In the genomic region with DNA sequence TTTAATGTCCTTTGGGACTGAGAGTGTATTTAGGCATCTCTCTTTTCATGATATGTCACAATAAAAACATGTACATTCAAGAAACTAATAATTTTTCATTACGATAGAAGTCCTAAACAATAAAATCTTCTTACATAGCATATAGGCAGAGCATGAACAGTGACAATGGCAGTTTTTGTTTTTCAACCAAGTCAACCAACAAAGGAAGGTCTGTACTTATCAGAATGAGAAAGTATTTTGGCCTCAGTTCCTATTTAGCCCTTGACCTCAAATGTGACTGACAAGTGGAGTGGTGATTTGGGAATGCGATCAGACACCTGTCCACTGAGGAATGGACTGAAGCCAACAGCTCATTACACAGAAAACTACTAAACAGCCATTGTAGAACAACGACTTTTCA, we compare ENCODE assay signal across 26 cellular contexts.
"Had no signal": no experiment of that assay in that cellular context is flagged by ENCODE, and none has a peak within 500 bp of the region (broad histone marks: within the 10 kb centered on the region; RNA-seq: fewer than 3 reads in every experiment).

No MANE protein-coding gene starts in this region.

- ATAC-seq: activated naive CD4-positive, alpha-beta T cell treated with anti-CD3 and anti-CD28 coated beads, Interleukin-2, amount 50 U/mL, for 72 hours; activated T-cell treated with anti-CD3 and anti-CD28 coated beads, Interleukin-2, amount 50 U/mL, for 4 hours had no signal

- H3K9me3 ChIP-seq: Peyer's patch, SJCRH30 had no signal

- H3K4me1 Mint-ChIP-seq: activated B cell treated with CpG ODN at 0.5 μM for 24 hours; activated CD4-positive, alpha-beta T cell treated with anti-CD3 and anti-CD28 coated beads, Interleukin-2, amount 10 ng/mL, durations not matched to agents 24 days and 14 days had no signal

- DNase-seq: activated B cell treated with CpG ODN at 0.5 μM for 24 hours; activated CD4-positive, alpha-beta memory T cell treated with anti-CD3 and anti-CD28 coated beads for 36 hours; activated CD4-positive, alpha-beta T cell treated with anti-CD3 and anti-CD28 coated beads for 1 hour; activated CD4-positive, alpha-beta T cell treated with anti-CD3 and anti-CD28 coated beads, Interleukin-2, amount 10 ng/mL, durations not matched to agents 24 days and 14 days; activated CD8-positive, alpha-beta memory T cell treated with anti-CD3 and anti-CD28 coated beads for 24 hours; activated effector memory CD4-positive, alpha-beta T cell treated with anti-CD3 and anti-CD28 coated beads, Interleukin-2, amount 50 U/mL, for 16 hours; activated naive CD4-positive, alpha-beta T cell treated with Interleukin-2 at 50 U/mL for 16 hours; activated T-cell treated with anti-CD3 and anti-CD28 coated beads, Interleukin-2, amount 50 U/mL, for 4 hours; amygdala; Karpas-422; MM.1S; NCI-H1105; NCI-H1436 treated with DMSO at 0.1 percent for 48 hours; NCI-H187; NCI-H2081 treated with DMSO at 0.1 percent for 48 hours; NCI-H446; NCI-H524; Peyer's patch; Right ventricle myocardium superior; SJCRH30 had no signal

- H3K4me1 ChIP-seq: Peyer's patch, SJCRH30 had no signal

- H3K36me3 ChIP-seq: cardiac muscle cell, Peyer's patch, SJCRH30 had no signal

- H3K27me3 Mint-ChIP-seq: activated B cell treated with CpG ODN at 0.5 μM for 24 hours; activated CD4-positive, alpha-beta T cell treated with anti-CD3 and anti-CD28 coated beads, Interleukin-2, amount 10 ng/mL, durations not matched to agents 24 days and 14 days; brain had no signal

- H3K27me3 ChIP-seq: cardiac muscle cell, Peyer's patch, SJCRH30 had no signal

- H3K27ac Mint-ChIP-seq: activated B cell treated with CpG ODN at 0.5 μM for 24 hours; activated CD4-positive, alpha-beta memory T cell treated with anti-CD3 and anti-CD28 coated beads for 36 hours; activated CD4-positive, alpha-beta T cell treated with anti-CD3 and anti-CD28 coated beads, Interleukin-2, amount 10 ng/mL, durations not matched to agents 24 days and 14 days; activated naive CD4-positive, alpha-beta T cell treated with anti-CD3 and anti-CD28 coated beads, Interleukin-2, amount 50 U/mL, for 72 hours; T-helper 1 cell treated with Interleukin-12 subunit alpha and Interleukin-12 subunit beta and Interleukin-4 antibody, amounts not matched to agents 30 μg/mL and 1 μg/mL, for 36 hours had no signal

- H3K9me3 Mint-ChIP-seq: activated B cell treated with CpG ODN at 0.5 μM for 24 hours; activated T-cell treated with anti-CD3 and anti-CD28 coated beads, Interleukin-2, amount 50 U/mL, for 4 hours had no signal

- FAIRE-seq: astrocyte had no signal

- H3K4me3 Mint-ChIP-seq: activated B cell treated with CpG ODN at 0.5 μM for 24 hours; activated CD4-positive, alpha-beta memory T cell treated with anti-CD3 and anti-CD28 coated beads for 36 hours; activated CD4-positive, alpha-beta T cell treated with anti-CD3 and anti-CD28 coated beads, Interleukin-2, amount 10 ng/mL, durations not matched to agents 24 days and 14 days; activated T-cell treated with anti-CD3 and anti-CD28 coated beads, Interleukin-2, amount 50 U/mL, for 4 hours; brain; T-helper 1 cell treated with Interleukin-12 subunit alpha and Interleukin-12 subunit beta and Interleukin-4 antibody, amounts not matched to agents 30 μg/mL and 1 μg/mL, for 36 hours had no signal

- H3K4me3 ChIP-seq: cardiac muscle cell, Peyer's patch, SJCRH30 had no signal

- H3K27ac ChIP-seq: cardiac muscle cell, Peyer's patch, RWPE1, SJCRH30 had no signal
